12 cellular contexts compared by ENCODE assay signal in genomic region chr4:146023334-146023967, GRCh38.
DNase-seq lines count a peak whose midpoint lies in the region; ATAC-seq and TF ChIP-seq lines count a peak whose summit lies in the region.
"Had no signal": no experiment of that assay in that cellular context is flagged by ENCODE, and none has a peak within 500 bp of the region (broad histone marks: within the 10 kb centered on the region; RNA-seq: fewer than 3 reads in every experiment).

No MANE protein-coding gene starts in this region.

- CTCF ChIA-PET in GM10248 (lab: Yijun Ruan, JAX), result interaction anchor here (0.9 to 1.7 kb wide), 2 partner anchors 11 to 39 kb away, joined by 3 to 4 read pairs; no protein-coding TSS in a partner anchor

- TF ChIP-seq CTCF in GM10248 (IDR thresholded peaks at IDR 0.05; ENCODE audit: control extremely low read depth, extremely low read depth, low read depth, missing control alignments), result no peak

- ATAC-seq in GM19328 (IDR thresholded peaks at IDR 0.05; ENCODE audit: unreplicated experiment) (peak; percentile 92), HG02642 (IDR thresholded peaks at IDR 0.05; ENCODE audit: poor library complexity, unreplicated experiment) (peak; percentile 98), HG03432 (IDR thresholded peaks at IDR 0.05; ENCODE audit: unreplicated experiment) (peak; percentile 95)

- DNase-seq in GM10248 (ENCODE audit: extremely low spot score), result peak; percentile 25
- DNase-seq in pons (ENCODE audit: low spot score), result no peak
- no peak for DNase-seq in NCI-H510A (lab: John Stamatoyannopoulos, UW)
- DNase-seq in superior temporal gyrus (ENCODE audit: extremely low spot score), result no peak
- no peak for DNase-seq in GM19240 (ENCODE audit: insufficient read length, low spot score)
- DNase-seq: brain microvascular endothelial cell; EL; nephron progenitor cell; stimulated activated naive CD4-positive, alpha-beta T cell treated with Interleukin-2 at 50 U/mL for 16 hours had no signal

- POLR2A ChIA-PET in GM10248 (lab: Yijun Ruan, JAX), result no interaction called here
